ENCODE assay signal across 17 cellular contexts in genomic region chr11:133738624-133739023, GRCh38.
DNase-seq lines count a peak whose midpoint lies in the region; TF ChIP-seq lines count a peak whose summit lies in the region.
"Had no signal": no experiment of that assay in that cellular context is flagged by ENCODE, and none has a peak within 500 bp of the region (broad histone marks: within the 10 kb centered on the region; RNA-seq: fewer than 3 reads in every experiment).

No MANE protein-coding gene starts in this region.

- H3K4me1 ChIP-seq in prostate gland (replicated peaks): no peaks in the 10 kb centered on the region
- H3K4me1 ChIP-seq: SJCRH30 had no signal

- H3K9me3 Mint-ChIP-seq in activated T-cell treated with anti-CD3 and anti-CD28 coated beads, Interleukin-2, amount 50 U/mL, for 24 hours: peaks cover 6% of the 10 kb centered on the region
- H3K9me3 Mint-ChIP-seq in activated T-helper 2 cell treated with anti-CD3 and anti-CD28 coated beads, Interferon-gamma antibody, Interleukin-2, Interleukin-4, amounts not matched to agents 10 μg/mL and 5 μg/mL and 100 μg/mL, durations not matched to agents 14 hours and 24 hours and 36 hours: peaks cover 8% of the 10 kb centered on the region
- peaks cover 8% of the 10 kb centered on the region for H3K9me3 Mint-ChIP-seq in nephron progenitor cell

- no peaks in the 10 kb centered on the region for H3K27me3 ChIP-seq in prostate gland (replicated peaks; ENCODE audit: insufficient read depth)

- TF ChIP-seq POLR2A in prostate gland (IDR thresholded peaks at IDR 0.05): no peak

- H3K9me3 ChIP-seq in prostate gland: no peaks in the 10 kb centered on the region
- H3K9me3 ChIP-seq: SJCRH30 had no signal

- H3K4me3 Mint-ChIP-seq in activated T-cell treated with anti-CD3 and anti-CD28 coated beads, Interleukin-2, amount 50 U/mL, for 24 hours: no peak overlapping the region
- H3K4me3 Mint-ChIP-seq in activated T-helper 2 cell treated with anti-CD3 and anti-CD28 coated beads, Interferon-gamma antibody, Interleukin-2, Interleukin-4, amounts not matched to agents 10 μg/mL and 5 μg/mL and 100 μg/mL, durations not matched to agents 14 hours and 24 hours and 36 hours (ENCODE audit: low read depth): no peak overlapping the region
- H3K4me3 Mint-ChIP-seq in nephron progenitor cell: no peak overlapping the region
- H3K4me3 Mint-ChIP-seq: IgD-negative memory B cell had no signal

- no peaks in the 10 kb centered on the region for H3K4me1 Mint-ChIP-seq in activated T-cell treated with anti-CD3 and anti-CD28 coated beads, Interleukin-2, amount 50 U/mL, for 24 hours (ENCODE audit: low read depth)
- H3K4me1 Mint-ChIP-seq in activated T-helper 2 cell treated with anti-CD3 and anti-CD28 coated beads, Interferon-gamma antibody, Interleukin-2, Interleukin-4, amounts not matched to agents 10 μg/mL and 5 μg/mL and 100 μg/mL, durations not matched to agents 14 hours and 24 hours and 36 hours (ENCODE audit: low read depth): no peaks in the 10 kb centered on the region
- no peaks in the 10 kb centered on the region for H3K4me1 Mint-ChIP-seq in nephron progenitor cell
- H3K4me1 Mint-ChIP-seq: IgD-negative memory B cell had no signal

- TF ChIP-seq CTCF in nephron progenitor cell (IDR thresholded peaks at IDR 0.05): no peak
- TF ChIP-seq CTCF in prostate gland (IDR thresholded peaks at IDR 0.05): no peak

- H3K36me3 Mint-ChIP-seq in activated T-cell treated with anti-CD3 and anti-CD28 coated beads, Interleukin-2, amount 50 U/mL, for 24 hours (ENCODE audit: low read depth): no peaks in the 10 kb centered on the region
- no peaks in the 10 kb centered on the region for H3K36me3 Mint-ChIP-seq in activated T-helper 2 cell treated with anti-CD3 and anti-CD28 coated beads, Interferon-gamma antibody, Interleukin-2, Interleukin-4, amounts not matched to agents 10 μg/mL and 5 μg/mL and 100 μg/mL, durations not matched to agents 14 hours and 24 hours and 36 hours (ENCODE audit: low read depth)
- no peaks in the 10 kb centered on the region for H3K36me3 Mint-ChIP-seq in nephron progenitor cell (ENCODE audit: low read depth)

- H3K27me3 Mint-ChIP-seq in activated T-cell treated with anti-CD3 and anti-CD28 coated beads, Interleukin-2, amount 50 U/mL, for 24 hours: no peaks in the 10 kb centered on the region
- H3K27me3 Mint-ChIP-seq in activated T-helper 2 cell treated with anti-CD3 and anti-CD28 coated beads, Interferon-gamma antibody, Interleukin-2, Interleukin-4, amounts not matched to agents 10 μg/mL and 5 μg/mL and 100 μg/mL, durations not matched to agents 14 hours and 24 hours and 36 hours (ENCODE audit: low read depth): no peaks in the 10 kb centered on the region
- peaks cover 7% of the 10 kb centered on the region for H3K27me3 Mint-ChIP-seq in nephron progenitor cell (ENCODE audit: low read depth, poor library complexity)
- H3K27me3 Mint-ChIP-seq: IgD-negative memory B cell had no signal

- 100% methylated on average over 1 of the region's 1 CpG for WGBS in prostate gland

- H3K36me3 ChIP-seq in prostate gland: no peaks in the 10 kb centered on the region
- H3K36me3 ChIP-seq: SJCRH30 had no signal

- DNase-seq in activated T-cell treated with anti-CD3 and anti-CD28 coated beads, Interleukin-2, amount 50 U/mL, for 24 hours: no peak
- DNase-seq in activated T-cell treated with anti-CD3 and anti-CD28 coated beads, Interleukin-2, amount 50 U/mL, for 48 hours: no peak
- no peak for DNase-seq in activated T-helper 2 cell treated with anti-CD3 and anti-CD28 coated beads, Interferon-gamma antibody, Interleukin-2, Interleukin-4, amounts not matched to agents 10 μg/mL and 5 μg/mL and 100 μg/mL, durations not matched to agents 14 hours and 24 hours and 36 hours (ENCODE audit: low spot score)
- DNase-seq in nephron progenitor cell (no peak), prostate gland (ENCODE audit: low spot score) (no peak), NCI-H2107 (lab: John Stamatoyannopoulos, UW) (no peak), SHP77 (lab: John Stamatoyannopoulos, UW) (no peak)
- DNase-seq: DMS153, DND-41, NCI-H1092, NCI-H1417 treated with DMSO at 0.1 percent for 48 hours, NCI-H187, NCI-H446, NCI-H524 treated with DMSO at 0.1 percent for 48 hours, NCI-H774, SJCRH30 had no signal

- H3K27ac Mint-ChIP-seq in activated T-cell treated with anti-CD3 and anti-CD28 coated beads, Interleukin-2, amount 50 U/mL, for 24 hours: peak overlapping the region; percentile 68
- peak overlapping the region; percentile 50 for H3K27ac Mint-ChIP-seq in activated T-helper 2 cell treated with anti-CD3 and anti-CD28 coated beads, Interferon-gamma antibody, Interleukin-2, Interleukin-4, amounts not matched to agents 10 μg/mL and 5 μg/mL and 100 μg/mL, durations not matched to agents 14 hours and 24 hours and 36 hours
- H3K27ac Mint-ChIP-seq in nephron progenitor cell: peak overlapping the region; percentile 6
- H3K27ac Mint-ChIP-seq: IgD-negative memory B cell had no signal

- intact Hi-C loops in activated T-helper 2 cell treated with anti-CD3 and anti-CD28 coated beads, Interferon-gamma antibody, Interleukin-2, Interleukin-4, amounts not matched to agents 10 μg/mL and 5 μg/mL and 100 μg/mL, durations not matched to agents 14 hours and 24 hours and 36 hours (cut with micrococcal nuclease): no loop called here
- intact Hi-C loops in prostate gland (cut with DNase I): no loop called here

- no peak overlapping the region for H3K4me3 ChIP-seq in prostate gland
- H3K4me3 ChIP-seq: SJCRH30 had no signal

- H3K27ac ChIP-seq in prostate gland: no peak overlapping the region
- H3K27ac ChIP-seq: SJCRH30 had no signal

Comparison
In these comparisons a context has a peak if more than half of its experiments do, and no peak if none do; other contexts are left out.
1. H3K27ac Mint-ChIP-seq: peak in every context shown above with its lines; median percentile 68 in activated T-cell treated with anti-CD3 and anti-CD28 coated beads, Interleukin-2, amount 50 U/mL, for 24 hours; 50 in activated T-helper 2 cell treated with anti-CD3 and anti-CD28 coated beads, Interferon-gamma antibody, Interleukin-2, Interleukin-4, amounts not matched to agents 10 μg/mL and 5 μg/mL and 100 μg/mL, durations not matched to agents 14 hours and 24 hours and 36 hours; 6 in nephron progenitor cell.